Comparison of ENCODE assay signal across 9 cellular contexts in the genomic region with DNA sequence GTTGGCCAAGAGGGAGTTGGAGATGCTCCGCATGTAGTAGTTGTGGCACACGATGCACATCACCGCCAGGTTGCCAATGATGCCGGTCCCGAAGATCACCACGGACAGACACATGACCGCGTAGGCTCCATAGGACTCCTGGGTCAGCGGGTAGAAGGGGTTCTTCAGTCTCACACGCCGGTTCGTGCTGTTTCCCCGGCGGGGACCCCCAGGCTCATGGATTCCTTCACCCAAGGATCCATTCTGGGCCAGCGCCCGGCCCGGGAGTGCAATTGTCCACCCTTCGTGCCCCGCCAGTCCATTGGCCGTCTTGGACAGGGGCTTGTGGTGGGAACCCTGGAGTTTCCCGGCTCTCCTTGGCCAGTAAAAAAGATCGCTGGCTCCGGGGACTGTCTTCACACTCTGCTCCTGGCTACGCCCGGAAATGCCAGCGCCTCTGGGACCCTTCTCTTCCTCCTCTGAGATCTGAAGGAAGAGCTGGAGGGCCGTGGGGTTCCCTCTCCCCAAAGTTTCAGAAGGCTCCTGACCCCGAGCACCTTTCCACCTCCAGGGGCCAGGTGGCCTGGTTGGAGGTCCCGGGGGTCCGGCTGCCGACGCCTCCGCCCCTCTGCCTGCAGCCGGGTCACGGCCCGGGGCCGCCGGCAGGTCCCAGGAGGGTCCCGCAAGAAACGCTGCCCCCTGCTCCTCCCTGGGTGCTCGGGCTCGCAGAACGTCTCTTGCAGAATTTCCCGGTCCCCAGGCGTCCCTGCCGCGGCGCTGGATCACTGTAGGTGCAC. TPM values are rescaled to one million over a fixed set of nuclear protein-coding genes. Genes with fewer than 3 reads are reported as not detected.
DNase-seq lines count a peak whose midpoint lies in the region; ATAC-seq and TF ChIP-seq lines count a peak whose summit lies in the region.
"Had no signal": no experiment of that assay in that cellular context is flagged by ENCODE, and none has a peak within 500 bp of the region (broad histone marks: within the 10 kb centered on the region; RNA-seq: fewer than 3 reads in every experiment).

No MANE protein-coding gene starts in this region.

- H3K27ac ChIP-seq in right lobe of liver = peak overlapping the region in 2 of 3 donors; percentile 70 to 92
- H3K27ac ChIP-seq in testis = peak overlapping the region; percentile 53 to 78
- H3K27ac ChIP-seq: C4-2B had no signal

- H3K4me1 Mint-ChIP-seq in activated CD4-positive, alpha-beta T cell treated with anti-CD3 and anti-CD28 coated beads for 36 hours = peaks cover 13% of the 10 kb centered on the region
- H3K4me1 Mint-ChIP-seq in MCF 10A (ENCODE audit: insufficient read depth, unreplicated experiment) = peaks cover 12% of the 10 kb centered on the region

- peak overlapping the region; percentile 67 for H3K4me3 Mint-ChIP-seq in activated CD4-positive, alpha-beta T cell treated with anti-CD3 and anti-CD28 coated beads for 36 hours
- H3K4me3 Mint-ChIP-seq in MCF 10A (ENCODE audit: unreplicated experiment) = peak overlapping the region; percentile 75

- H3K9me3 ChIP-seq in right lobe of liver = no peaks in the 10 kb centered on the region
- no peaks in the 10 kb centered on the region for H3K9me3 ChIP-seq in testis

- BruUV-seq in MCF 10A (replicated peaks; lab: Mats Ljungman, UMichigan) = no TSS peak

- POLR2A ChIA-PET in activated CD4-positive, alpha-beta T cell treated with anti-CD3 and anti-CD28 coated beads for 36 hours (lab: Charles Lee) = interaction anchor here (0.8 kb wide), 1 partner anchor 149 kb away, joined by 3 read pairs; no protein-coding TSS in a partner anchor
- POLR2A ChIA-PET in MCF 10A (lab: Yijun Ruan, JAX) = interaction anchor here (1.5 to 2.8 kb wide), 3 partner anchors 21 to 609 kb away, joined by 4 to 13 read pairs (median 7); no protein-coding TSS in a partner anchor

- CTCF ChIA-PET in activated CD4-positive, alpha-beta T cell treated with anti-CD3 and anti-CD28 coated beads for 36 hours (lab: Charles Lee) = interaction anchor here (0.7 kb wide), 2 partner anchors 65 to 1168 kb away, joined by 3 read pairs; no protein-coding TSS in a partner anchor
- CTCF ChIA-PET in MCF 10A (lab: Yijun Ruan, JAX) = interaction anchor here (1.0 to 3.5 kb wide), 5 partner anchors 12 to 664 kb away, joined by 3 to 20 read pairs (median 7); no protein-coding TSS in a partner anchor

- WGBS in right lobe of liver (ENCODE audit: insufficient coverage, low coverage, low lambda C conversion rate, missing lambda C conversion rate) = 8% methylated on average over 8 of the region's 48 CpGs
- WGBS in testis, 2 donors = 23 to 51% methylated on average over 20 to 48 of the region's 48 CpGs

- H3K4me1 ChIP-seq in right lobe of liver = peaks cover 0 to 8% (median 0%) of the 10 kb centered on the region in 4 donors
- no peaks in the 10 kb centered on the region for H3K4me1 ChIP-seq in testis

- no peaks in the 10 kb centered on the region for H3K27me3 ChIP-seq in right lobe of liver
- H3K27me3 ChIP-seq in testis = no peaks in the 10 kb centered on the region

- H3K9me3 Mint-ChIP-seq in activated CD4-positive, alpha-beta T cell treated with anti-CD3 and anti-CD28 coated beads for 36 hours (ENCODE audit: low read depth) = no peaks in the 10 kb centered on the region
- peaks cover 6% of the 10 kb centered on the region for H3K9me3 Mint-ChIP-seq in MCF 10A (ENCODE audit: unreplicated experiment)

- intact Hi-C loops in activated CD4-positive, alpha-beta T cell treated with anti-CD3 and anti-CD28 coated beads for 36 hours (cut with DNase I, micrococcal nuclease) = no loop called here
- intact Hi-C loops in MCF 10A (cut with micrococcal nuclease) = loop anchor here (2.0 kb wide), 1 partner anchor 21 kb away; no protein-coding TSS in a partner anchor
- intact Hi-C loops in right lobe of liver (cut with DNase I) = no loop called here
- intact Hi-C loops in testis (cut with DNase I; ENCODE audit: low total_unique reads) = no loop called here

- no peak for ATAC-seq in activated CD4-positive, alpha-beta T cell treated with anti-CD3 and anti-CD28 coated beads for 36 hours
- ATAC-seq in right lobe of liver = peak in 3 of 4 donors; percentile 7 to 30 (median 21)
- ATAC-seq in HG02571 (IDR thresholded peaks at IDR 0.05; ENCODE audit: unreplicated experiment) = no peak

- DNase-seq in activated CD4-positive, alpha-beta T cell treated with anti-CD3 and anti-CD28 coated beads for 36 hours = no peak
- DNase-seq in activated CD4-positive, alpha-beta T cell treated with anti-CD3 and anti-CD28 coated beads for 4 hours = no peak
- DNase-seq in MCF 10A (ENCODE audit: unreplicated experiment) (no peak), right lobe of liver (peak; percentile 31 to 54 (median 46)), testis (no peak), CD1c-positive myeloid dendritic cell (ENCODE audit: extremely low spot score) (no peak), activated gamma-delta T cell treated with Interleukin-2 at 50 U/mL for 16 hours (no peak)

- H3K4me3 ChIP-seq in right lobe of liver = peak overlapping the region; percentile 55 to 71 (median 67)
- H3K4me3 ChIP-seq in testis = peak overlapping the region; percentile 60 to 68

- no peaks in the 10 kb centered on the region for H3K36me3 ChIP-seq in right lobe of liver
- no peaks in the 10 kb centered on the region for H3K36me3 ChIP-seq in testis (ENCODE audit: low read depth, missing control alignments)

- TF ChIP-seq POLR2A in right lobe of liver (IDR thresholded peaks at IDR 0.05) = no peak
- TF ChIP-seq POLR2A in testis (IDR thresholded peaks at IDR 0.05) = no peak

- TF ChIP-seq CTCF in MCF 10A (IDR thresholded peaks at IDR 0.05; ENCODE audit: unreplicated experiment) = no peak
- TF ChIP-seq CTCF in right lobe of liver (IDR thresholded peaks at IDR 0.05) = no peak
- TF ChIP-seq CTCF in testis (IDR thresholded peaks at IDR 0.05) = no peak

- no peaks in the 10 kb centered on the region for H3K36me3 Mint-ChIP-seq in activated CD4-positive, alpha-beta T cell treated with anti-CD3 and anti-CD28 coated beads for 36 hours (ENCODE audit: low read depth)
- H3K36me3 Mint-ChIP-seq in MCF 10A (ENCODE audit: insufficient read depth, unreplicated experiment) = no peaks in the 10 kb centered on the region

- H3K27ac Mint-ChIP-seq in activated CD4-positive, alpha-beta T cell treated with anti-CD3 and anti-CD28 coated beads for 36 hours = no peak overlapping the region
- peak overlapping the region; percentile 73 for H3K27ac Mint-ChIP-seq in MCF 10A (ENCODE audit: low read depth, unreplicated experiment)

- H3K27me3 Mint-ChIP-seq in activated CD4-positive, alpha-beta T cell treated with anti-CD3 and anti-CD28 coated beads for 36 hours = peaks cover 42% of the 10 kb centered on the region
- no peaks in the 10 kb centered on the region for H3K27me3 Mint-ChIP-seq in MCF 10A (ENCODE audit: insufficient read depth, unreplicated experiment)

RNA-seq across cellular contexts. Expression of gene GPR37, which starts 1.3 kb away (rescaled TPM):
- total RNA-seq in activated CD4-positive, alpha-beta T cell treated with anti-CD3 and anti-CD28 coated beads for 36 hours = not detected
- total RNA-seq in MCF 10A (2022) = 1.9 TPM in 2 replicates
- total RNA-seq in right lobe of liver = 10 to 100 TPM in 5 of 6 experiments, 1 to 10 TPM in 1; 8.9 to 16.0 (median 14.3) TPM
- 10 to 100 TPM; 65.4 to 76.3 TPM for total RNA-seq in testis
- polyA plus RNA-seq in testis (ENCODE audit: insufficient read depth, low read depth, low replicate concordance) = 41.9 TPM

Comparison
In these comparisons a context has a peak if more than half of its experiments do, and no peak if none do; other contexts are left out.
1. ATAC-seq: peak in right lobe of liver (3 of 4); none in activated CD4-positive, alpha-beta T cell treated with anti-CD3 and anti-CD28 coated beads for 36 hours (single experiment) and HG02571 (single experiment).
2. DNase-seq: peak in right lobe of liver (3 of 3); none in activated CD4-positive, alpha-beta T cell treated with anti-CD3 and anti-CD28 coated beads for 36 hours (single experiment), activated CD4-positive, alpha-beta T cell treated with anti-CD3 and anti-CD28 coated beads for 4 hours (0 of 2), MCF 10A (single experiment), testis (single experiment), CD1c-positive myeloid dendritic cell (single experiment) and activated gamma-delta T cell treated with Interleukin-2 at 50 U/mL for 16 hours (single experiment).